ENCODE assay signal across 14 cellular contexts in the genomic region with DNA sequence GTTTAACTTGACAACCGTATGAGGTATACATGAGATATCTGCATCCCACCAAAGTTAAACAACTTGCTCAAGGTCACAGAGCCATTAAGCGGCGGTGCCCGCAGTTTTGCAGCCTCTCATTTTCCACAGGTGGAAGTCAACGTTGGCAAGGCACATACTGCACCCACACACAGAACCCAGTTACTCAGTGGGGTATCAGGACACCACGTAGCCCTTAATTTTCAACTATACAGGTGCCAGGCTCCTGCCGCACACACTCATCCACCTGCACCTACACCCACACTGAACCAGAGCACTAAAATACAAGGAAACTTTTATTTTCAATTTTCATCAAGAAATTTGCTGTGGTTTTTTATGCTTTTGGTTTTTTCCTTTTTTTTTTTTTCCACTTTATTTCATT. TPM values are rescaled to one million over a fixed set of nuclear protein-coding genes. Genes with fewer than 3 reads are reported as not detected.
DNase-seq lines count a peak whose midpoint lies in the region; ATAC-seq and TF ChIP-seq lines count a peak whose summit lies in the region.
"Had no signal": no experiment of that assay in that cellular context is flagged by ENCODE, and none has a peak within 500 bp of the region (broad histone marks: within the 10 kb centered on the region; RNA-seq: fewer than 3 reads in every experiment).

No MANE protein-coding gene starts in this region.

- ATAC-seq in activated B cell treated with CpG ODN at 0.5 μM for 24 hours (ENCODE audit: low read depth): no peak
- no peak for ATAC-seq in memory B cell (ENCODE audit: low read depth)
- no peak for ATAC-seq in mucosa of descending colon

- no peak for TF ChIP-seq EP300 in stomach (IDR thresholded peaks at IDR 0.05)

- POLR2A ChIA-PET in activated B cell treated with CpG ODN at 0.5 μM for 24 hours (lab: Charles Lee): interaction anchor here (1.2 to 1.3 kb wide), 3 partner anchors 36 to 127 kb away, joined by 3 to 4 read pairs (median 4); a partner anchor contains a TSS

- peak overlapping the region; percentile 100 for H3K4me3 Mint-ChIP-seq in activated B cell treated with CpG ODN at 0.5 μM for 24 hours
- H3K4me3 Mint-ChIP-seq in memory B cell: peak overlapping the region; percentile 43

- H3K36me3 ChIP-seq in cardiac muscle cell (peaks cover 53% of the 10 kb centered on the region), right atrium auricular region (peaks cover 70% of the 10 kb centered on the region), stomach (peaks cover 56 to 77% (median 75%) of the 10 kb centered on the region in 4 donors), mucosa of descending colon (ENCODE audit: low read depth) (peaks cover 5% of the 10 kb centered on the region)

- no peaks in the 10 kb centered on the region for H3K27me3 Mint-ChIP-seq in activated B cell treated with CpG ODN at 0.5 μM for 24 hours
- no peaks in the 10 kb centered on the region for H3K27me3 Mint-ChIP-seq in memory B cell

- no peak for TF ChIP-seq POLR2A in stomach (IDR thresholded peaks at IDR 0.05)

- no peaks in the 10 kb centered on the region for H3K9me3 Mint-ChIP-seq in activated B cell treated with CpG ODN at 0.5 μM for 24 hours
- no peaks in the 10 kb centered on the region for H3K9me3 Mint-ChIP-seq in memory B cell

- WGBS in stomach, 5 donors: 57 to 69% (median 62%) methylated on average over 7 of the region's 7 CpGs

- CTCF ChIA-PET in activated B cell treated with CpG ODN at 0.5 μM for 24 hours (lab: Charles Lee): interaction anchor here (0.7 to 2.4 kb wide), 6 partner anchors 13 to 115 kb away, joined by 3 to 15 read pairs (median 3); no protein-coding TSS in a partner anchor

- DNase-seq in cardiac muscle cell (ENCODE audit: low read depth in 1 of 2, low spot score in 1 of 2) (no peak), right atrium auricular region (ENCODE audit: low spot score) (no peak), activated B cell treated with CpG ODN at 0.5 μM for 24 hours (no peak), memory B cell (ENCODE audit: low spot score in 2 of 2) (no peak), stomach (no peak), mucosa of descending colon (no peak), glomerular visceral epithelial cell (ENCODE audit: extremely low spot score) (no peak), NCI-H1694 treated with DMSO at 0.1 percent for 48 hours (lab: John Stamatoyannopoulos, UW) (no peak)
- DNase-seq: effector CD4-positive, alpha-beta T cell; GOT3; mammary epithelial cell; NCI-H2029 treated with DMSO at 0.1 percent for 48 hours; NCI-H748 treated with DMSO at 0.1 percent for 48 hours had no signal

- H3K27ac Mint-ChIP-seq in activated B cell treated with CpG ODN at 0.5 μM for 24 hours (peak overlapping the region; percentile 53), memory B cell (peak overlapping the region; percentile 14)

- H3K9me3 ChIP-seq in cardiac muscle cell (ENCODE audit: low read depth): no peaks in the 10 kb centered on the region
- H3K9me3 ChIP-seq in right atrium auricular region: no peaks in the 10 kb centered on the region
- H3K9me3 ChIP-seq in stomach: no peaks in the 10 kb centered on the region
- H3K9me3 ChIP-seq in mucosa of descending colon: no peaks in the 10 kb centered on the region
- H3K9me3 ChIP-seq: prostate gland had no signal

- H3K27ac ChIP-seq in cardiac muscle cell: peak overlapping the region; percentile 81
- H3K27ac ChIP-seq in right atrium auricular region: no peak overlapping the region
- peak overlapping the region in 3 of 5 donors; percentile 5 to 92 (median 30) for H3K27ac ChIP-seq in stomach
- H3K27ac ChIP-seq: prostate gland had no signal

- peaks cover 82% of the 10 kb centered on the region for H3K36me3 Mint-ChIP-seq in activated B cell treated with CpG ODN at 0.5 μM for 24 hours (ENCODE audit: low read depth)
- H3K36me3 Mint-ChIP-seq in memory B cell: peaks cover 32% of the 10 kb centered on the region

- H3K4me1 Mint-ChIP-seq in activated B cell treated with CpG ODN at 0.5 μM for 24 hours: peaks cover 28% of the 10 kb centered on the region
- H3K4me1 Mint-ChIP-seq in memory B cell: peaks cover 19% of the 10 kb centered on the region

- H3K4me3 ChIP-seq in cardiac muscle cell: no peak overlapping the region
- H3K4me3 ChIP-seq in right atrium auricular region: no peak overlapping the region
- H3K4me3 ChIP-seq in stomach: no peak overlapping the region
- H3K4me3 ChIP-seq in mucosa of descending colon: no peak overlapping the region
- H3K4me3 ChIP-seq: prostate gland had no signal

- no peak for TF ChIP-seq CTCF in cardiac muscle cell (IDR thresholded peaks at IDR 0.05; ENCODE audit: low read depth, low read length)
- no peak for TF ChIP-seq CTCF in right atrium auricular region (IDR thresholded peaks at IDR 0.05)
- no peak for TF ChIP-seq CTCF in activated B cell treated with CpG ODN at 0.5 μM for 24 hours (IDR thresholded peaks at IDR 0.05)
- no peak for TF ChIP-seq CTCF in stomach (IDR thresholded peaks at IDR 0.05)
- TF ChIP-seq CTCF in mucosa of descending colon (IDR thresholded peaks at IDR 0.05): no peak

- no peaks in the 10 kb centered on the region for H3K27me3 ChIP-seq in cardiac muscle cell
- no peaks in the 10 kb centered on the region for H3K27me3 ChIP-seq in right atrium auricular region
- no peaks in the 10 kb centered on the region for H3K27me3 ChIP-seq in stomach

- intact Hi-C loops in activated B cell treated with CpG ODN at 0.5 μM for 24 hours (cut with micrococcal nuclease): loop anchor here (2.0 to 5.0 kb wide), 2 partner anchors 15 to 283 kb away; a partner anchor contains a TSS
- intact Hi-C loops in stomach (cut with DNase I; ENCODE audit: low total_unique reads): no loop called here
- intact Hi-C loops in mucosa of descending colon (cut with DNase I, micrococcal nuclease): no loop called here

- H3K4me1 ChIP-seq in cardiac muscle cell (ENCODE audit: low read depth) (no peaks in the 10 kb centered on the region), right atrium auricular region (peaks cover 0 to 24% of the 10 kb centered on the region in 2 donors), stomach (peaks cover 9 to 29% (median 24%) of the 10 kb centered on the region in 4 donors), mucosa of descending colon (ENCODE audit: low read depth) (peaks cover 17% of the 10 kb centered on the region)
- H3K4me1 ChIP-seq: prostate gland had no signal

RNA-seq across cellular contexts. Expression of a gene that starts 1.7 kb away (rescaled TPM):
- total RNA-seq in cardiac muscle cell (20.4 and 45.5 TPM in 2 replicates), right atrium auricular region (10 to 100 TPM; 17.7 to 17.9 TPM), activated B cell treated with CpG ODN at 0.5 μM for 24 hours (114 and 121 TPM in 2 replicates), stomach (100 to 1,000 TPM in 1 of 5 donors, 10 to 100 TPM in 4; 16.3 to 231 (median 30.0) TPM), mucosa of descending colon (10 to 100 TPM; 26.1 to 32.4 (median 26.6) TPM)
- polyA plus RNA-seq in cardiac muscle cell (36.2 and 38.2 TPM in 2 replicates), stomach (10 to 100 TPM; 19.5 to 27.4 (median 19.7) TPM)

RNA-seq across cellular contexts. Expression of a gene that starts 13.9 kb away (rescaled TPM):
- total RNA-seq in cardiac muscle cell (18.0 and 29.0 TPM in 2 replicates), right atrium auricular region (10 to 100 TPM; 12.3 to 13.2 TPM), activated B cell treated with CpG ODN at 0.5 μM for 24 hours (23.6 and 25.9 TPM in 2 replicates), stomach (10 to 100 TPM in 1 of 5 donors, 1 to 10 TPM in 4; 1.4 to 14.0 (median 3.2) TPM), mucosa of descending colon (10 to 100 TPM in 1 of 3 donors, 1 to 10 TPM in 2; 3.6 to 22.4 (median 8.2) TPM)
- polyA plus RNA-seq in cardiac muscle cell (25.4 and 28.4 TPM in 2 replicates), stomach (1 to 10 TPM; 2.7 to 9.1 (median 3.4) TPM)

RNA-seq across cellular contexts. Expression of a gene that starts 35.5 kb away (rescaled TPM):
- total RNA-seq in cardiac muscle cell (8,013 and 12,904 TPM in 2 replicates), right atrium auricular region (1,000 to 10,000 TPM; 4,693 to 5,476 TPM), activated B cell treated with CpG ODN at 0.5 μM for 24 hours (1,003 and 1,033 TPM in 2 replicates), stomach (1,000 to 10,000 TPM in 4 of 5 donors, 100 to 1,000 TPM in 1; 579 to 1,258 (median 1,242) TPM), mucosa of descending colon (1,000 to 10,000 TPM; 1,543 to 3,034 (median 2,070) TPM)
- polyA plus RNA-seq in cardiac muscle cell (11,564 and 14,299 TPM in 2 replicates), stomach (1,000 to 10,000 TPM; 1,352 to 2,765 (median 1,815) TPM)

RNA-seq across cellular contexts. Expression of a gene that starts 37.4 kb away (rescaled TPM):
- 363 and 580 TPM in 2 replicates for total RNA-seq in cardiac muscle cell
- polyA plus RNA-seq in cardiac muscle cell: 155 and 204 TPM in 2 replicates
- 100 to 1,000 TPM; 150 to 192 TPM for total RNA-seq in right atrium auricular region
- 342 and 345 TPM in 2 replicates for total RNA-seq in activated B cell treated with CpG ODN at 0.5 μM for 24 hours
- 100 to 1,000 TPM; 169 to 315 (median 202) TPM for total RNA-seq in stomach
- polyA plus RNA-seq in stomach: 100 to 1,000 TPM; 105 to 139 (median 111) TPM
- total RNA-seq in mucosa of descending colon: 100 to 1,000 TPM; 127 to 243 (median 149) TPM

Comparison
In these comparisons a context has a peak if more than half of its experiments do, and no peak if none do; other contexts are left out.
1. H3K27ac ChIP-seq: peak in cardiac muscle cell (single experiment) and stomach (3 of 5); none in right atrium auricular region (0 of 2).